12 cellular contexts compared by ENCODE assay signal in genomic region chr4:87849612-87850011, GRCh38. TPM values are rescaled to one million over a fixed set of nuclear protein-coding genes. Genes with fewer than 3 reads are reported as not detected.
DNase-seq lines count a peak whose midpoint lies in the region; ATAC-seq, FAIRE-seq and TF ChIP-seq lines count a peak whose summit lies in the region.
"Had no signal": no experiment of that assay in that cellular context is flagged by ENCODE, and none has a peak within 500 bp of the region (broad histone marks: within the 10 kb centered on the region; RNA-seq: fewer than 3 reads in every experiment).

No MANE protein-coding gene starts in this region.

- peaks cover 0 to 7% of the 10 kb centered on the region in 2 experiments; a peak in 1 of 5 replicates for H3K4me1 ChIP-seq in K562 (replicated peaks in 1 of 2; ENCODE audit: control insufficient read depth in 2 of 2, insufficient read depth in 2 of 2, low read length in 2 of 2)
- no peaks in the 10 kb centered on the region for H3K4me1 ChIP-seq in mucosa of descending colon (ENCODE audit: low read depth)
- no peaks in the 10 kb centered on the region for H3K4me1 ChIP-seq in colonic mucosa
- peaks cover 0 to 7% of the 10 kb centered on the region in 2 donors for H3K4me1 ChIP-seq in gastrocnemius medialis

- no peak for TF ChIP-seq RAD21 in K562 (CRISPR knock-in tag; conservative IDR thresholded peaks at IDR 0.05 in 1 of 2, IDR thresholded peaks at IDR 0.05 in 1 of 2)

- no peaks in the 10 kb centered on the region for H3K36me3 ChIP-seq in K562 (ENCODE audit: control insufficient read depth, insufficient read depth, low read length)
- no peaks in the 10 kb centered on the region for H3K36me3 ChIP-seq in mucosa of descending colon (ENCODE audit: low read depth)
- H3K36me3 ChIP-seq in colonic mucosa = no peaks in the 10 kb centered on the region
- H3K36me3 ChIP-seq in gastrocnemius medialis = no peaks in the 10 kb centered on the region
- H3K36me3 ChIP-seq: esophagus squamous epithelium had no signal

- CTCF ChIA-PET in K562 (lab: Yijun Ruan, JAX; ENCODE audit: low intra/inter-chr PET ratio) = interaction anchor here (0.9 to 2.6 kb wide), 3 partner anchors 170 to 951 kb away, joined by 3 to 20 read pairs (median 7); no protein-coding TSS in a partner anchor

- H3K9me3 ChIP-seq in K562 (replicated peaks; ENCODE audit: control insufficient read depth, insufficient read depth, low read depth, low read length) (no peaks in the 10 kb centered on the region), mucosa of descending colon (no peaks in the 10 kb centered on the region), colonic mucosa (no peaks in the 10 kb centered on the region), gastrocnemius medialis (no peaks in the 10 kb centered on the region)
- H3K9me3 ChIP-seq: esophagus squamous epithelium had no signal

- WGBS in K562 (ENCODE audit: insufficient coverage, low coverage, missing lambda C conversion rate) = 0% methylated on average over 4 of the region's 4 CpGs

- BruUV-seq in K562 (replicated peaks; lab: Mats Ljungman, UMichigan) = no TSS peak

- no peaks in the 10 kb centered on the region for H3K79me2 ChIP-seq in K562 (ENCODE audit: control insufficient read depth, insufficient read depth, low read length)

- TF ChIP-seq CTCF in K562 (IDR thresholded peaks at IDR 0.05 in 2 of 3, conservative IDR thresholded peaks at IDR 0.05 in 1 of 3; ENCODE audit: insufficient read depth in 2 of 3, low read depth in 1 of 3, low read length in 3 of 3) (no peak), mucosa of descending colon (IDR thresholded peaks at IDR 0.05) (no peak), colonic mucosa (IDR thresholded peaks at IDR 0.05) (no peak), gastrocnemius medialis (IDR thresholded peaks at IDR 0.05 in 4 of 5, conservative IDR thresholded peaks at IDR 0.05 in 1 of 5) (no peak)

- H3K27me3 ChIP-seq in K562 (ENCODE audit: control insufficient read depth in 2 of 2, insufficient read depth in 2 of 2, low read length in 2 of 2) = 0 out of 5 replicates have a peak, but pooled peaks cover 0 to 3% of the 10 kb centered on the region in 2 experiments
- H3K27me3 ChIP-seq in colonic mucosa = no peaks in the 10 kb centered on the region
- H3K27me3 ChIP-seq in gastrocnemius medialis = no peaks in the 10 kb centered on the region
- H3K27me3 ChIP-seq: esophagus squamous epithelium had no signal

- ATAC-seq in K562 (peak; percentile 64), mucosa of descending colon (peak; percentile 38), gastrocnemius medialis (no peak)

- intact Hi-C loops in K562 (cut with micrococcal nuclease) (loop anchor here (5.0 kb wide), 2 partner anchors 352 to 668 kb away; no protein-coding TSS in a partner anchor), mucosa of descending colon (cut with DNase I, micrococcal nuclease) (loop anchor here (5.0 to 10.0 kb wide), 4 partner anchors 123 to 365 kb away; partner anchors contain the start of gene SPP1 (in 1 of the 2)), colonic mucosa (cut with DNase I) (loop anchor here (5.0 to 10.0 kb wide), 3 partner anchors 167 to 475 kb away; no protein-coding TSS in a partner anchor), gastrocnemius medialis (cut with DNase I; ENCODE audit: low total_unique reads) (loop anchor here (2.0 to 10.0 kb wide), 3 partner anchors 171 to 495 kb away; no protein-coding TSS in a partner anchor)

- H3K4me2 ChIP-seq in K562 (ENCODE audit: insufficient read depth, low read length) = no peak overlapping the region

- in situ Hi-C loops in K562 (cut with MboI) = loop anchor here (10.0 kb wide), 4 partner anchors 125 to 955 kb away; partner anchors contain the start of genes C4orf36 and SPP1
- in situ Hi-C loops in gastrocnemius medialis (cut with MboI; ENCODE audit: low sequenced_read_pairs in 4 of 4) = loop anchor here (5.0 to 25.0 kb wide), 10 partner anchors 123 to 663 kb away; partner anchors contain the start of genes HSD17B11 (in 2 of the 4), SPP1 (in 2 of the 4) and PYURF (in 1 of the 4)

- H3K9ac ChIP-seq in K562 (ENCODE audit: insufficient read depth in 1 of 2, low read depth in 2 of 2, low read length in 2 of 2) = no peak overlapping the region
- no peak overlapping the region for H3K9ac ChIP-seq in colonic mucosa (ENCODE audit: low read depth in 2 of 2, low read length in 2 of 2)

- no peak for TF ChIP-seq EP300 in K562 (IDR thresholded peaks at IDR 0.05; ENCODE audit: low read length)

- no peaks in the 10 kb centered on the region for H3K9me1 ChIP-seq in K562 (ENCODE audit: control insufficient read depth, insufficient read depth, low read length)

- DNase-seq in ELR (ENCODE audit: low read depth) (peak; percentile 6), NOMO-1 treated with DMSO at 0.1 percent for 48 hours (lab: John Stamatoyannopoulos, UW; ENCODE audit: unreplicated experiment) (peak; percentile 91), K562 (ENCODE audit: extremely low read depth in 1 of 4, low spot score in 3 of 4) (no peak), mucosa of descending colon (no peak), colonic mucosa (no peak), NCI-H2227 treated with DMSO at 0.1 percent for 48 hours (lab: John Stamatoyannopoulos, UW) (no peak), HPDE6-E6E7 (ENCODE audit: extremely low spot score) (no peak), gastrocnemius medialis (no peak)
- DNase-seq: activated B cell treated with CpG ODN at 0.5 μM for 24 hours, esophagus squamous epithelium had no signal

- no peak for FAIRE-seq in K562 (lab: Jason Lieb, UNC)

- H3K27ac ChIP-seq in K562 (ENCODE audit: extremely low read depth, low read depth, low read length) (no peak overlapping the region), colonic mucosa (no peak overlapping the region), gastrocnemius medialis (no peak overlapping the region)
- H3K27ac ChIP-seq: esophagus squamous epithelium had no signal

- POLR2A ChIA-PET in K562 (lab: Yijun Ruan, JAX) = interaction anchor here (0.6 to 0.9 kb wide), 3 partner anchors 14 to 714 kb away, joined by 3 to 10 read pairs (median 3); no protein-coding TSS in a partner anchor

- no peaks in the 10 kb centered on the region for H4K20me1 ChIP-seq in K562 (replicated peaks; ENCODE audit: control insufficient read depth, insufficient read depth, low read length)

- TF ChIP-seq POLR2A in K562 (conservative IDR thresholded peaks at IDR 0.05) (no peak), gastrocnemius medialis (IDR thresholded peaks at IDR 0.05) (no peak)

- H2AFZ ChIP-seq in K562 (ENCODE audit: low read depth, low read length) = no peak overlapping the region

- no peak overlapping the region for H3K4me3 ChIP-seq in K562
- no peak overlapping the region for H3K4me3 ChIP-seq in mucosa of descending colon
- H3K4me3 ChIP-seq in colonic mucosa = no peak overlapping the region
- H3K4me3 ChIP-seq in gastrocnemius medialis = no peak overlapping the region

TF ChIP-seq in K562, 482 proteins besides CTCF, POLR2A, EP300 and RAD21 (continues in another document):
- TF ChIP-seq ELF1 (tag; IDR thresholded peaks at IDR 0.05) (no peak), CEBPB (tag; IDR thresholded peaks at IDR 0.05) (peak; percentile 88)
- TF ChIP-seq, protein P1, sequence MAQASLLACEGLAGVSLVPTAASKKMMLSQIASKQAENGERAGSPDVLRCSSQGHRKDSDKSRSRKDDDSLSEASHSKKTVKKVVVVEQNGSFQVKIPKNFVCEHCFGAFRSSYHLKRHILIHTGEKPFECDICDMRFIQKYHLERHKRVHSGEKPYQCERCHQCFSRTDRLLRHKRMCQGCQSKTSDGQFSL (CRISPR knock-in tag; IDR thresholded peaks at IDR 0.05) = no peak
- TF ChIP-seq, protein P1 (tag; IDR thresholded peaks at IDR 0.05) = no peak

RNA-seq across cellular contexts. Expression of gene MEPE, which starts 16.8 kb away (rescaled TPM):
- total RNA-seq in K562 (2011; cell fraction: chromatin; rRNA removed; ENCODE audit: low replicate concordance) = not detected in 2 replicates
- not detected in 2 replicates for total RNA-seq in K562 (2011; cell fraction: nucleolus; rRNA removed)
- not detected in 2 replicates for total RNA-seq in K562 (2011; cell fraction: nucleoplasm; rRNA removed)
- not detected in 2 replicates for total RNA-seq in K562 (2014; rRNA removed)
- not detected in 2 replicates for total RNA-seq in K562 (2014; rRNA removed; fragmentation: Illumina TruSeq; extraction: Trizol)
- total RNA-seq in K562 (2015; rRNA removed; fragmentation: Illumina TruSeq; extraction: Trizol) = not detected in 2 replicates
- total RNA-seq in K562 (2021) = not detected in 2 replicates
- polyA plus RNA-seq in K562 (2011; rRNA removed) = not detected in 2 replicates
- polyA plus RNA-seq in K562 (2011; cell fraction: cytosol; rRNA removed) = not detected in 2 replicates
- not detected in 2 replicates for polyA plus RNA-seq in K562 (2011; cell fraction: nucleus; rRNA removed)
- polyA plus RNA-seq in K562 (2012) = not detected in 2 replicates
- not detected in 2 replicates for polyA plus RNA-seq in K562 (2014; fragmentation: Illumina TruSeq; extraction: Trizol)
- not detected for polyA plus RNA-seq in K562 (2014; fragmentation: Nextera tagmentation; extraction: Ambion mirVana)
- polyA plus RNA-seq in K562 (2014; rRNA removed) = not detected in 2 replicates
- not detected in 2 replicates for polyA minus RNA-seq in K562 (2011; rRNA and poly(A)+ RNA removed)
- polyA minus RNA-seq in K562 (2011; cell fraction: cytosol; rRNA and poly(A)+ RNA removed) = not detected in 2 replicates
- polyA minus RNA-seq in K562 (2011; cell fraction: nucleus; rRNA and poly(A)+ RNA removed) = not detected in 2 replicates
- not detected for total RNA-seq in mucosa of descending colon
- total RNA-seq in colonic mucosa = not detected
- not detected for total RNA-seq in gastrocnemius medialis
- total RNA-seq: activated B cell treated with CpG ODN at 0.5 μM for 24 hours; CD8-positive, alpha-beta T cell; esophagus squamous epithelium; omental fat pad had no signal

RNA-seq across cellular contexts. Expression of gene IBSP, which starts 50.3 kb away (rescaled TPM):
- total RNA-seq in K562 (2011; cell fraction: chromatin; rRNA removed; ENCODE audit: low replicate concordance) = not detected in 2 replicates
- total RNA-seq in K562 (2011; cell fraction: nucleolus; rRNA removed) = not detected in 2 replicates
- not detected in 2 replicates for total RNA-seq in K562 (2011; cell fraction: nucleoplasm; rRNA removed)
- total RNA-seq in K562 (2014; rRNA removed) = not detected in 2 replicates
- total RNA-seq in K562 (2014; rRNA removed; fragmentation: Illumina TruSeq; extraction: Trizol) = not detected in 2 replicates
- total RNA-seq in K562 (2015; rRNA removed; fragmentation: Illumina TruSeq; extraction: Trizol) = not detected in 2 replicates
- not detected in 2 replicates for total RNA-seq in K562 (2021)
- not detected in 2 replicates for polyA plus RNA-seq in K562 (2011; rRNA removed)
- polyA plus RNA-seq in K562 (2011; cell fraction: cytosol; rRNA removed) = not detected in 2 replicates
- polyA plus RNA-seq in K562 (2011; cell fraction: nucleus; rRNA removed) = not detected in 2 replicates
- not detected in 2 replicates for polyA plus RNA-seq in K562 (2012)
- not detected in 2 replicates for polyA plus RNA-seq in K562 (2014; fragmentation: Illumina TruSeq; extraction: Trizol)
- polyA plus RNA-seq in K562 (2014; fragmentation: Nextera tagmentation; extraction: Ambion mirVana) = not detected
- not detected in 2 replicates for polyA plus RNA-seq in K562 (2014; rRNA removed)
- polyA minus RNA-seq in K562 (2011; rRNA and poly(A)+ RNA removed) = not detected in 2 replicates
- polyA minus RNA-seq in K562 (2011; cell fraction: cytosol; rRNA and poly(A)+ RNA removed) = not detected in 2 replicates
- polyA minus RNA-seq in K562 (2011; cell fraction: nucleus; rRNA and poly(A)+ RNA removed) = not detected in 2 replicates
- not detected for total RNA-seq in mucosa of descending colon
- total RNA-seq in colonic mucosa = not detected
- total RNA-seq in gastrocnemius medialis = not detected
- total RNA-seq: activated B cell treated with CpG ODN at 0.5 μM for 24 hours; CD8-positive, alpha-beta T cell; esophagus squamous epithelium; omental fat pad had no signal

Comparison
In these comparisons a context has a peak if more than half of its experiments do, and no peak if none do; other contexts are left out.
1. DNase-seq: peak in ELR (single experiment) and NOMO-1 treated with DMSO at 0.1 percent for 48 hours (single experiment); none in K562 (0 of 4), mucosa of descending colon (0 of 3), colonic mucosa (single experiment), NCI-H2227 treated with DMSO at 0.1 percent for 48 hours (single experiment), HPDE6-E6E7 (single experiment) and gastrocnemius medialis (0 of 2).
2. ATAC-seq: peak in K562 (single experiment) and mucosa of descending colon (single experiment); none in gastrocnemius medialis (0 of 2).